Comparison of ENCODE assay signal across 16 cellular contexts in the genomic region with DNA sequence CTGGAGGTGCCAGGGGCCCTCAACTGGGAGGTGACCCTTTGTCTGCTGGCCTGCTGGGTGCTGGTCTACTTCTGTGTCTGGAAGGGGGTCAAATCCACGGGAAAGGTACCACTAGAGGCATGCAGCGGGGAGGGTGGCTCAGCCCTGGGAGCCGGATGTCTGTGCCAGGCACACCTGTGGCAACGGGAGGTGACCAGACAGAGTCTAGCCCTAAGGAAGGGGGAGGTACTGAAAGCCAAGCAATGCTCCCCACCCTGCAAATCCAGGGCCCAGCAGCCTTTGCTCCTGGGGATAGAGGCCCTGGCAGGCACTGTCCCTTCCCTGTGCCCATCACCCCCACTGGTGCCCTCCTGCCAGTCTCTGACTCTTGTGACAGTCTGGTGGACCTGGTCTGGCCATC. TPM values are rescaled to one million over a fixed set of nuclear protein-coding genes. Genes with fewer than 3 reads are reported as not detected.
DNase-seq lines count a peak whose midpoint lies in the region; ATAC-seq, FAIRE-seq and TF ChIP-seq lines count a peak whose summit lies in the region.
"Had no signal": no experiment of that assay in that cellular context is flagged by ENCODE, and none has a peak within 500 bp of the region (broad histone marks: within the 10 kb centered on the region; RNA-seq: fewer than 3 reads in every experiment).

No MANE protein-coding gene starts in this region.

- TF ChIP-seq RAD21 in HepG2 (CRISPR knock-in tag; IDR thresholded peaks at IDR 0.05), result no peak

- peak overlapping the region; percentile 72 for H3K4me3 Mint-ChIP-seq in neural crest cell
- H3K4me3 Mint-ChIP-seq: CD4-positive, alpha-beta memory T cell; GM23338 had no signal

- peaks cover 0 to 3% of the 10 kb centered on the region in 2 experiments; a peak in 2 of 5 replicates for H3K36me3 ChIP-seq in HepG2 (replicated peaks in 1 of 2; ENCODE audit: control insufficient read depth in 1 of 2, insufficient read depth in 2 of 2, low read length in 2 of 2)
- H3K36me3 ChIP-seq in right lobe of liver, result no peaks in the 10 kb centered on the region
- H3K36me3 ChIP-seq in gastrocnemius medialis, result peaks cover 0 to 9% of the 10 kb centered on the region in 2 donors

- POLR2A ChIA-PET in HepG2 (lab: Yijun Ruan, JAX), result interaction anchor here (1.0 kb wide), 1 partner anchor 35 kb away, joined by 3 read pairs; no protein-coding TSS in a partner anchor

- no TSS peak for BruUV-seq in HepG2 (replicated peaks; lab: Mats Ljungman, UMichigan)

- DNase-seq in HepG2 (ENCODE audit: low spot score) (no peak), right lobe of liver (no peak), neural crest cell (ENCODE audit: low read depth, low spot score) (no peak), gastrocnemius medialis (peak in 1 of 2 donors; percentile 25)
- no peak for DNase-seq in NK-92 treated with Interleukin-12 subunit alpha and Interleukin-12 subunit beta, amount 100 ng/mL, for 24 hours (lab: John Stamatoyannopoulos, UW)
- DNase-seq: ACHN; CD4-positive, alpha-beta memory T cell; DMS79; H7 had no signal

- no peaks in the 10 kb centered on the region for H3K36me3 Mint-ChIP-seq in neural crest cell (ENCODE audit: low read depth)

- H3K9ac ChIP-seq in HepG2 (ENCODE audit: insufficient read depth, low read depth, low read length), result peak overlapping the region; percentile 22; the same call in 1 of the 2 replicates

- H3K4me2 ChIP-seq in HepG2 (ENCODE audit: low read depth, low read length), result peak overlapping the region; percentile 37; the same call in 1 of the 2 replicates
- H3K4me2 ChIP-seq: GM23338 had no signal

- TF ChIP-seq CTCF in HepG2 (CRISPR knock-in tag; IDR thresholded peaks at IDR 0.05) (no peak), right lobe of liver (IDR thresholded peaks at IDR 0.05) (no peak), neural crest cell (conservative IDR thresholded peaks at IDR 0.05) (no peak), gastrocnemius medialis (IDR thresholded peaks at IDR 0.05 in 4 of 5, conservative IDR thresholded peaks at IDR 0.05 in 1 of 5) (no peak)

- H3K79me2 ChIP-seq in HepG2 (ENCODE audit: insufficient read depth, low read length), result peaks cover 11% of the 10 kb centered on the region

- H3K4me3 ChIP-seq in HepG2 (replicated peaks in 1 of 3; ENCODE audit: insufficient read depth in 1 of 3, low read depth in 2 of 3, low read length in 3 of 3), result peak overlapping the region in 1 of 3 experiments; percentile 5; a peak in 2 of 6 replicates
- H3K4me3 ChIP-seq in right lobe of liver, result no peak overlapping the region
- H3K4me3 ChIP-seq in gastrocnemius medialis, result no peak overlapping the region
- H3K4me3 ChIP-seq: GM12878, GM23338 had no signal

- H3K9me3 Mint-ChIP-seq in neural crest cell, result no peaks in the 10 kb centered on the region
- H3K9me3 Mint-ChIP-seq: CD4-positive, alpha-beta memory T cell had no signal

- peaks cover 22% of the 10 kb centered on the region for H4K20me1 ChIP-seq in HepG2 (ENCODE audit: insufficient read depth, low read length)

- FAIRE-seq in HepG2 (lab: Jason Lieb, UNC), result no peak
- FAIRE-seq: GM12878, GM18507 had no signal

- in situ Hi-C loops in HepG2 (cut with HindIII; ENCODE audit: extremely low pct_ligation_motif_present, low pct_unique_long_range_greater_than_20kb), result no loop called here
- in situ Hi-C loops in gastrocnemius medialis (cut with MboI; ENCODE audit: low sequenced_read_pairs in 4 of 4), result no loop called here

- H3K4me1 ChIP-seq in HepG2 (ENCODE audit: insufficient read depth, low read length), result peaks cover 24% of the 10 kb centered on the region; the same call in 1 of the 2 replicates
- H3K4me1 ChIP-seq in right lobe of liver, result no peaks in the 10 kb centered on the region
- peaks cover 0 to 50% of the 10 kb centered on the region in 2 donors for H3K4me1 ChIP-seq in gastrocnemius medialis

- H3K27ac ChIP-seq in HepG2 (ENCODE audit: extremely low read length, insufficient read depth, low read length), result no peak overlapping the region
- H3K27ac ChIP-seq in right lobe of liver, result no peak overlapping the region
- peak overlapping the region; percentile 85 to 91 (median 90) for H3K27ac ChIP-seq in gastrocnemius medialis
- H3K27ac ChIP-seq: C4-2B had no signal

- H3K9me3 ChIP-seq in HepG2 (ENCODE audit: low read length), result no peaks in the 10 kb centered on the region
- H3K9me3 ChIP-seq in right lobe of liver, result no peaks in the 10 kb centered on the region
- H3K9me3 ChIP-seq in gastrocnemius medialis, result no peaks in the 10 kb centered on the region

- CTCF ChIA-PET in HepG2 (lab: Yijun Ruan, JAX; ENCODE audit: low intra/inter-chr PET ratio, low total read pairs), result no interaction called here

- ATAC-seq in HepG2, result no peak
- no peak for ATAC-seq in right lobe of liver
- no peak for ATAC-seq in gastrocnemius medialis
- ATAC-seq in GM21786 (IDR thresholded peaks at IDR 0.05; ENCODE audit: unreplicated experiment), result no peak
- ATAC-seq: GM12878, GM23338 had no signal

- no peak for TF ChIP-seq EP300 in HepG2 (IDR thresholded peaks at IDR 0.05; ENCODE audit: low read depth in 2 of 2, low read length in 2 of 2)
- no peak for TF ChIP-seq EP300 in HepG2 (CRISPR knock-in tag; IDR thresholded peaks at IDR 0.05; ENCODE audit: borderline replicate concordance)

- H3K27me3 Mint-ChIP-seq in neural crest cell (ENCODE audit: low read depth), result peaks cover 6% of the 10 kb centered on the region
- H3K27me3 Mint-ChIP-seq: CD4-positive, alpha-beta memory T cell had no signal

- 80% methylated on average over 2 of the region's 4 CpGs for WGBS in HepG2 (ENCODE audit: low lambda C conversion rate)
- 0% methylated on average over 1 of the region's 4 CpGs for WGBS in right lobe of liver (ENCODE audit: insufficient coverage, low coverage, low lambda C conversion rate, missing lambda C conversion rate)

- H3K27me3 ChIP-seq in HepG2 (ENCODE audit: control insufficient read depth in 1 of 2, insufficient read depth in 2 of 2, low read length in 2 of 2) (no peaks in the 10 kb centered on the region), right lobe of liver (no peaks in the 10 kb centered on the region), gastrocnemius medialis (no peaks in the 10 kb centered on the region)

- peaks cover under 1% of the 10 kb centered on the region for H3K4me1 Mint-ChIP-seq in neural crest cell
- H3K4me1 Mint-ChIP-seq: CD4-positive, alpha-beta memory T cell; GM23338 had no signal

- TF ChIP-seq POLR2A in HepG2 (IDR thresholded peaks at IDR 0.05; ENCODE audit: insufficient read depth in 1 of 2, low read depth in 2 of 2, low read length in 2 of 2) (no peak), right lobe of liver (IDR thresholded peaks at IDR 0.05) (no peak), gastrocnemius medialis (IDR thresholded peaks at IDR 0.05) (no peak)

- H3K27ac Mint-ChIP-seq in neural crest cell (ENCODE audit: unreplicated experiment), result no peak overlapping the region
- H3K27ac Mint-ChIP-seq: GM23338 had no signal

- intact Hi-C loops in HepG2 (cut with micrococcal nuclease; ENCODE audit: unreplicated experiment) (no loop called here), right lobe of liver (cut with DNase I) (no loop called here), gastrocnemius medialis (cut with DNase I; ENCODE audit: low total_unique reads) (no loop called here)

- H2AFZ ChIP-seq in HepG2 (ENCODE audit: low read length), result no peak overlapping the region
- H2AFZ ChIP-seq: GM23338 had no signal

RNA-seq across cellular contexts. Expression of a gene that starts 4.3 kb away (rescaled TPM):
- total RNA-seq in HepG2 (2016; rRNA removed; fragmentation: Illumina TruSeq; extraction: Trizol) (9.0 and 13.9 TPM in 2 replicates), right lobe of liver (1 to 10 TPM; 1.6 to 9.2 (median 2.9) TPM), neural crest cell (123 and 125 TPM in 2 replicates), gastrocnemius medialis (10 to 100 TPM; 40.1 to 78.1 (median 45.0) TPM)
- total RNA-seq in HepG2 (2016; cell fraction: cytosol; rRNA removed; fragmentation: Illumina TruSeq; extraction: Trizol; ENCODE audit: low read depth), result 5.6 and 6.3 TPM in 2 replicates
- total RNA-seq in HepG2 (2016; cell fraction: insoluble cytoplasmic fraction; rRNA removed; fragmentation: Illumina TruSeq; extraction: Trizol), result 8.6 and 16.2 TPM in 2 replicates
- total RNA-seq in HepG2 (2016; cell fraction: membrane; rRNA removed; fragmentation: Illumina TruSeq; extraction: Trizol), result 22.0 and 22.3 TPM in 2 replicates
- 11.0 and 18.5 TPM in 2 replicates for total RNA-seq in HepG2 (2016; cell fraction: nucleus; rRNA removed; fragmentation: Illumina TruSeq; extraction: Trizol)
- polyA plus RNA-seq in HepG2 (2011; rRNA removed), result 176 and 264 TPM in 2 replicates
- 196 and 214 TPM in 2 replicates for polyA plus RNA-seq in HepG2 (2011; cell fraction: cytosol; rRNA removed)
- 723 and 745 TPM in 2 replicates for polyA plus RNA-seq in HepG2 (2011; cell fraction: nucleus; rRNA removed)
- 356 and 405 TPM in 2 replicates for polyA plus RNA-seq in HepG2 (2012)
- 10.4 and 12.7 TPM in 2 replicates for polyA plus RNA-seq in HepG2 (2016; cell fraction: cytosol; fragmentation: Illumina TruSeq; extraction: Trizol; ENCODE audit: low read depth)
- polyA plus RNA-seq in HepG2 (2016; cell fraction: insoluble cytoplasmic fraction; fragmentation: Illumina TruSeq; extraction: Trizol; ENCODE audit: low read depth), result 19.8 and 27.0 TPM in 2 replicates
- 35.0 and 35.9 TPM in 2 replicates for polyA plus RNA-seq in HepG2 (2016; cell fraction: membrane; fragmentation: Illumina TruSeq; extraction: Trizol; ENCODE audit: low read depth)
- 58.3 and 60.5 TPM in 2 replicates for polyA plus RNA-seq in HepG2 (2016; cell fraction: nucleus; fragmentation: Illumina TruSeq; extraction: Trizol; ENCODE audit: insufficient read depth, low read depth)
- polyA minus RNA-seq in HepG2 (2011; rRNA and poly(A)+ RNA removed; ENCODE audit: low replicate concordance), result 85.4 and 544 TPM in 2 replicates
- polyA minus RNA-seq in HepG2 (2011; cell fraction: cytosol; rRNA and poly(A)+ RNA removed), result 145 and 181 TPM in 2 replicates
- polyA minus RNA-seq in HepG2 (2011; cell fraction: nucleus; rRNA and poly(A)+ RNA removed), result 106 and 150 TPM in 2 replicates

RNA-seq across cellular contexts. Expression of a gene that starts 18.4 kb away (rescaled TPM):
- total RNA-seq in HepG2 (2016; rRNA removed; fragmentation: Illumina TruSeq; extraction: Trizol), result not detected in 2 replicates
- total RNA-seq in HepG2 (2016; cell fraction: cytosol; rRNA removed; fragmentation: Illumina TruSeq; extraction: Trizol; ENCODE audit: low read depth), result not detected in 2 replicates
- total RNA-seq in HepG2 (2016; cell fraction: insoluble cytoplasmic fraction; rRNA removed; fragmentation: Illumina TruSeq; extraction: Trizol), result not detected in 2 replicates
- total RNA-seq in HepG2 (2016; cell fraction: membrane; rRNA removed; fragmentation: Illumina TruSeq; extraction: Trizol), result not detected in 2 replicates
- total RNA-seq in HepG2 (2016; cell fraction: nucleus; rRNA removed; fragmentation: Illumina TruSeq; extraction: Trizol), result not detected in 2 replicates
- polyA plus RNA-seq in HepG2 (2011; rRNA removed), result 33.1 and 55.3 TPM in 2 replicates
- polyA plus RNA-seq in HepG2 (2011; cell fraction: cytosol; rRNA removed), result 25.3 and 25.4 TPM in 2 replicates
- polyA plus RNA-seq in HepG2 (2011; cell fraction: nucleus; rRNA removed), result 294 and 322 TPM in 2 replicates
- 32.4 and 45.3 TPM in 2 replicates for polyA plus RNA-seq in HepG2 (2012)
- 0.12 TPM in 1 of 2 replicates, not detected in the other for polyA plus RNA-seq in HepG2 (2016; cell fraction: cytosol; fragmentation: Illumina TruSeq; extraction: Trizol; ENCODE audit: low read depth)
- not detected in 2 replicates for polyA plus RNA-seq in HepG2 (2016; cell fraction: insoluble cytoplasmic fraction; fragmentation: Illumina TruSeq; extraction: Trizol; ENCODE audit: low read depth)
- not detected in 2 replicates for polyA plus RNA-seq in HepG2 (2016; cell fraction: membrane; fragmentation: Illumina TruSeq; extraction: Trizol; ENCODE audit: low read depth)
- 1.2 TPM in 1 of 2 replicates, not detected in the other for polyA plus RNA-seq in HepG2 (2016; cell fraction: nucleus; fragmentation: Illumina TruSeq; extraction: Trizol; ENCODE audit: insufficient read depth, low read depth)
- polyA minus RNA-seq in HepG2 (2011; rRNA and poly(A)+ RNA removed; ENCODE audit: low replicate concordance), result 0.91 and 21.5 TPM in 2 replicates
- 8.9 and 13.2 TPM in 2 replicates for polyA minus RNA-seq in HepG2 (2011; cell fraction: cytosol; rRNA and poly(A)+ RNA removed)
- 42.2 and 53.6 TPM in 2 replicates for polyA minus RNA-seq in HepG2 (2011; cell fraction: nucleus; rRNA and poly(A)+ RNA removed)
- total RNA-seq in right lobe of liver, result under 1 TPM in 1 of 6 experiments, not detected in 5; 0.86 TPM
- total RNA-seq in neural crest cell, result 9.4 and 10.2 TPM in 2 replicates
- 1 to 10 TPM in 1 of 4 donors, under 1 TPM in 1, not detected in 2; 0.98 to 1.6 TPM for total RNA-seq in gastrocnemius medialis
- total RNA-seq: CD4-positive, alpha-beta memory T cell; G401; HT1080 had no signal
- polyA plus RNA-seq: CD4-positive, alpha-beta memory T cell had no signal

RNA-seq across cellular contexts. Expression of a gene that starts 32.2 kb away (rescaled TPM):
- 101 and 178 TPM in 2 replicates for total RNA-seq in HepG2 (2016; rRNA removed; fragmentation: Illumina TruSeq; extraction: Trizol)
- 102 and 117 TPM in 2 replicates for total RNA-seq in HepG2 (2016; cell fraction: cytosol; rRNA removed; fragmentation: Illumina TruSeq; extraction: Trizol; ENCODE audit: low read depth)
- total RNA-seq in HepG2 (2016; cell fraction: insoluble cytoplasmic fraction; rRNA removed; fragmentation: Illumina TruSeq; extraction: Trizol), result 101 and 181 TPM in 2 replicates
- 109 and 120 TPM in 2 replicates for total RNA-seq in HepG2 (2016; cell fraction: membrane; rRNA removed; fragmentation: Illumina TruSeq; extraction: Trizol)
- total RNA-seq in HepG2 (2016; cell fraction: nucleus; rRNA removed; fragmentation: Illumina TruSeq; extraction: Trizol), result 130 and 143 TPM in 2 replicates
- 139 and 155 TPM in 2 replicates for polyA plus RNA-seq in HepG2 (2011; rRNA removed)
- 152 and 160 TPM in 2 replicates for polyA plus RNA-seq in HepG2 (2011; cell fraction: cytosol; rRNA removed)
- polyA plus RNA-seq in HepG2 (2011; cell fraction: nucleus; rRNA removed), result 78.1 and 93.1 TPM in 2 replicates
- polyA plus RNA-seq in HepG2 (2012), result 231 and 288 TPM in 2 replicates
- polyA plus RNA-seq in HepG2 (2016; cell fraction: cytosol; fragmentation: Illumina TruSeq; extraction: Trizol; ENCODE audit: low read depth), result 105 and 124 TPM in 2 replicates
- polyA plus RNA-seq in HepG2 (2016; cell fraction: insoluble cytoplasmic fraction; fragmentation: Illumina TruSeq; extraction: Trizol; ENCODE audit: low read depth), result 93.2 and 96.9 TPM in 2 replicates
- polyA plus RNA-seq in HepG2 (2016; cell fraction: membrane; fragmentation: Illumina TruSeq; extraction: Trizol; ENCODE audit: low read depth), result 94.8 and 109 TPM in 2 replicates
- polyA plus RNA-seq in HepG2 (2016; cell fraction: nucleus; fragmentation: Illumina TruSeq; extraction: Trizol; ENCODE audit: insufficient read depth, low read depth), result 219 and 236 TPM in 2 replicates
- polyA minus RNA-seq in HepG2 (2011; rRNA and poly(A)+ RNA removed; ENCODE audit: low replicate concordance), result 297 and 320 TPM in 2 replicates
- 61.3 and 65.4 TPM in 2 replicates for polyA minus RNA-seq in HepG2 (2011; cell fraction: cytosol; rRNA and poly(A)+ RNA removed)
- 46.2 and 58.7 TPM in 2 replicates for polyA minus RNA-seq in HepG2 (2011; cell fraction: nucleus; rRNA and poly(A)+ RNA removed)
- 100 to 1,000 TPM; 100 to 126 (median 107) TPM for total RNA-seq in right lobe of liver
- total RNA-seq in neural crest cell, result 117 and 118 TPM in 2 replicates
- 10 to 100 TPM; 41.5 to 91.9 (median 48.3) TPM for total RNA-seq in gastrocnemius medialis

RNA-seq across cellular contexts. Expression of a gene that starts 32.7 kb away (rescaled TPM):
- 10.1 and 15.9 TPM in 2 replicates for total RNA-seq in HepG2 (2016; rRNA removed; fragmentation: Illumina TruSeq; extraction: Trizol)
- total RNA-seq in HepG2 (2016; cell fraction: cytosol; rRNA removed; fragmentation: Illumina TruSeq; extraction: Trizol; ENCODE audit: low read depth), result 1.6 and 2.0 TPM in 2 replicates
- total RNA-seq in HepG2 (2016; cell fraction: insoluble cytoplasmic fraction; rRNA removed; fragmentation: Illumina TruSeq; extraction: Trizol), result 9.1 and 16.2 TPM in 2 replicates
- total RNA-seq in HepG2 (2016; cell fraction: membrane; rRNA removed; fragmentation: Illumina TruSeq; extraction: Trizol), result 5.1 and 7.8 TPM in 2 replicates
- 14.6 and 18.2 TPM in 2 replicates for total RNA-seq in HepG2 (2016; cell fraction: nucleus; rRNA removed; fragmentation: Illumina TruSeq; extraction: Trizol)
- 11.4 and 15.4 TPM in 2 replicates for polyA plus RNA-seq in HepG2 (2011; rRNA removed)
- 7.2 and 9.7 TPM in 2 replicates for polyA plus RNA-seq in HepG2 (2011; cell fraction: cytosol; rRNA removed)
- 50.2 and 59.9 TPM in 2 replicates for polyA plus RNA-seq in HepG2 (2011; cell fraction: nucleus; rRNA removed)
- polyA plus RNA-seq in HepG2 (2012), result 19.7 and 23.2 TPM in 2 replicates
- 2.1 and 2.2 TPM in 2 replicates for polyA plus RNA-seq in HepG2 (2016; cell fraction: cytosol; fragmentation: Illumina TruSeq; extraction: Trizol; ENCODE audit: low read depth)
- 8.6 and 12.6 TPM in 2 replicates for polyA plus RNA-seq in HepG2 (2016; cell fraction: insoluble cytoplasmic fraction; fragmentation: Illumina TruSeq; extraction: Trizol; ENCODE audit: low read depth)
- 4.3 and 5.1 TPM in 2 replicates for polyA plus RNA-seq in HepG2 (2016; cell fraction: membrane; fragmentation: Illumina TruSeq; extraction: Trizol; ENCODE audit: low read depth)
- 34.6 and 36.9 TPM in 2 replicates for polyA plus RNA-seq in HepG2 (2016; cell fraction: nucleus; fragmentation: Illumina TruSeq; extraction: Trizol; ENCODE audit: insufficient read depth, low read depth)
- polyA minus RNA-seq in HepG2 (2011; rRNA and poly(A)+ RNA removed; ENCODE audit: low replicate concordance), result 25.4 and 48.9 TPM in 2 replicates
- 19.4 and 20.9 TPM in 2 replicates for polyA minus RNA-seq in HepG2 (2011; cell fraction: cytosol; rRNA and poly(A)+ RNA removed)
- polyA minus RNA-seq in HepG2 (2011; cell fraction: nucleus; rRNA and poly(A)+ RNA removed), result 25.5 and 30.1 TPM in 2 replicates
- total RNA-seq in right lobe of liver, result 10 to 100 TPM in 4 of 6 experiments, 1 to 10 TPM in 2; 8.0 to 20.8 (median 10.9) TPM
- total RNA-seq in neural crest cell, result 6.0 and 6.6 TPM in 2 replicates
- total RNA-seq in gastrocnemius medialis, result 10 to 100 TPM; 19.9 to 54.6 (median 34.5) TPM

RNA-seq across cellular contexts. Expression of a gene that starts 45.0 kb away (rescaled TPM):
- total RNA-seq in HepG2 (2016; rRNA removed; fragmentation: Illumina TruSeq; extraction: Trizol), result 357 and 435 TPM in 2 replicates
- 183 and 202 TPM in 2 replicates for total RNA-seq in HepG2 (2016; cell fraction: cytosol; rRNA removed; fragmentation: Illumina TruSeq; extraction: Trizol; ENCODE audit: low read depth)
- 332 and 447 TPM in 2 replicates for total RNA-seq in HepG2 (2016; cell fraction: insoluble cytoplasmic fraction; rRNA removed; fragmentation: Illumina TruSeq; extraction: Trizol)
- 386 and 448 TPM in 2 replicates for total RNA-seq in HepG2 (2016; cell fraction: membrane; rRNA removed; fragmentation: Illumina TruSeq; extraction: Trizol)
- 159 and 193 TPM in 2 replicates for total RNA-seq in HepG2 (2016; cell fraction: nucleus; rRNA removed; fragmentation: Illumina TruSeq; extraction: Trizol)
- 235 and 335 TPM in 2 replicates for polyA plus RNA-seq in HepG2 (2011; rRNA removed)
- 239 and 294 TPM in 2 replicates for polyA plus RNA-seq in HepG2 (2011; cell fraction: cytosol; rRNA removed)
- 263 and 279 TPM in 2 replicates for polyA plus RNA-seq in HepG2 (2011; cell fraction: nucleus; rRNA removed)
- polyA plus RNA-seq in HepG2 (2012), result 173 and 253 TPM in 2 replicates
- 162 and 174 TPM in 2 replicates for polyA plus RNA-seq in HepG2 (2016; cell fraction: cytosol; fragmentation: Illumina TruSeq; extraction: Trizol; ENCODE audit: low read depth)
- 322 and 341 TPM in 2 replicates for polyA plus RNA-seq in HepG2 (2016; cell fraction: insoluble cytoplasmic fraction; fragmentation: Illumina TruSeq; extraction: Trizol; ENCODE audit: low read depth)
- polyA plus RNA-seq in HepG2 (2016; cell fraction: membrane; fragmentation: Illumina TruSeq; extraction: Trizol; ENCODE audit: low read depth), result 301 and 303 TPM in 2 replicates
- polyA plus RNA-seq in HepG2 (2016; cell fraction: nucleus; fragmentation: Illumina TruSeq; extraction: Trizol; ENCODE audit: insufficient read depth, low read depth), result 275 and 284 TPM in 2 replicates
- polyA minus RNA-seq in HepG2 (2011; rRNA and poly(A)+ RNA removed; ENCODE audit: low replicate concordance), result 22.4 and 433 TPM in 2 replicates
- 192 and 199 TPM in 2 replicates for polyA minus RNA-seq in HepG2 (2011; cell fraction: cytosol; rRNA and poly(A)+ RNA removed)
- 54.5 and 60.7 TPM in 2 replicates for polyA minus RNA-seq in HepG2 (2011; cell fraction: nucleus; rRNA and poly(A)+ RNA removed)
- 1 to 10 TPM in 2 of 6 experiments, under 1 TPM in 4; 0.33 to 3.9 (median 0.69) TPM for total RNA-seq in right lobe of liver
- total RNA-seq in neural crest cell, result 1.7 TPM in 2 replicates
- total RNA-seq in gastrocnemius medialis, result not detected
- total RNA-seq: CD4-positive, alpha-beta memory T cell; HT1080 had no signal
- polyA plus RNA-seq: CD4-positive, alpha-beta memory T cell; GM12878 had no signal

Comparison
In these comparisons a context has a peak if more than half of its experiments do, and no peak if none do; other contexts are left out.
1. H3K27ac ChIP-seq: peak in gastrocnemius medialis (4 of 4); none in HepG2 (single experiment) and right lobe of liver (0 of 3).